ENCODE assay signal across 8 cellular contexts in genomic region chr16:4183258-4184037, GRCh38.
A peak's percentile ranks its signal among the peaks of the same experiment; 100 is the strongest.
DNase-seq lines count a peak whose midpoint lies in the region; ATAC-seq lines count a peak whose summit lies in the region.

No MANE protein-coding gene starts in this region.

- ATAC-seq in GM18870 (IDR thresholded peaks at IDR 0.05; ENCODE audit: unreplicated experiment) = peak; percentile 56
- peak; percentile 79 for ATAC-seq in HG03103 (IDR thresholded peaks at IDR 0.05; ENCODE audit: low read depth, unreplicated experiment)

- DNase-seq in ACHN = peak; percentile 97
- DNase-seq in NCI-H2227 (lab: John Stamatoyannopoulos, UW; ENCODE audit: unreplicated experiment) = peak; percentile 97
- peak; percentile 60 for DNase-seq in activated CD4-positive, CD25-positive, alpha-beta regulatory T cell treated with anti-CD3 and anti-CD28 coated beads, Interleukin-2, amount 50 U/mL, for 16 hours (ENCODE audit: low read depth, low spot score)
- DNase-seq in central memory CD4-positive, alpha-beta T cell = peak; percentile 68
- peak; percentile 97 for DNase-seq in islet precursor cell
- peak; percentile 93 for DNase-seq in stimulated activated CD4-positive, alpha-beta T cell treated with anti-CD3 and anti-CD28 coated beads, Interleukin-12 subunit alpha, Interleukin-12 subunit beta, amount 100 ng/mL, for 4 hours

- in situ Hi-C loops in ACHN (cut with HindIII; ENCODE audit: low pct_ligation_motif_present, low pct_unique_long_range_greater_than_20kb, low sequenced_read_pairs) = no loop called here

Comparison
In these comparisons a context has a peak if more than half of its experiments do, and no peak if none do; other contexts are left out.
1. Peak in every context shown above with its lines: DNase-seq and ATAC-seq.